15 cellular contexts compared by ENCODE assay signal in genomic region chr4:71162386-71162785, GRCh38.
A peak's percentile ranks its signal among the peaks of the same experiment; 100 is the strongest.
DNase-seq lines count a peak whose midpoint lies in the region; ATAC-seq and TF ChIP-seq lines count a peak whose summit lies in the region.
"Had no signal": no experiment of that assay in that cellular context is flagged by ENCODE, and none has a peak within 500 bp of the region (broad histone marks: within the 10 kb centered on the region; RNA-seq: fewer than 3 reads in every experiment).

No MANE protein-coding gene starts in this region.

- no peaks in the 10 kb centered on the region for H3K9me3 Mint-ChIP-seq in type B pancreatic cell
- H3K9me3 Mint-ChIP-seq: CD4-positive, alpha-beta memory T cell; GM23338 had no signal

- no peaks in the 10 kb centered on the region for H3K36me3 Mint-ChIP-seq in type B pancreatic cell
- H3K36me3 Mint-ChIP-seq: CD4-positive, alpha-beta memory T cell had no signal

- H3K79me2 ChIP-seq in mesendoderm (ENCODE audit: control insufficient read depth, insufficient read depth, low read length), result no peaks in the 10 kb centered on the region

- peak overlapping the region; percentile 65 for H3K27ac Mint-ChIP-seq in type B pancreatic cell
- H3K27ac Mint-ChIP-seq: CD4-positive, alpha-beta memory T cell; GM23338 had no signal

- H2BK15ac ChIP-seq in mesendoderm (replicated peaks; ENCODE audit: low read depth), result no peak overlapping the region

- no peak overlapping the region for H2BK5ac ChIP-seq in mesendoderm (ENCODE audit: low read length)

- H3K23ac ChIP-seq in mesendoderm (ENCODE audit: low read length), result no peak overlapping the region

- H3K79me1 ChIP-seq in mesendoderm (ENCODE audit: low read length), result no peaks in the 10 kb centered on the region

- H3K4me1 ChIP-seq in duodenal mucosa (ENCODE audit: control insufficient read depth in 1 of 2, insufficient read depth in 2 of 2, low read length in 2 of 2), result peaks cover 14 to 36% of the 10 kb centered on the region in 2 donors
- no peaks in the 10 kb centered on the region for H3K4me1 ChIP-seq in mesendoderm (ENCODE audit: control insufficient read depth, low read depth, low read length)
- no peaks in the 10 kb centered on the region for H3K4me1 ChIP-seq in psoas muscle
- no peaks in the 10 kb centered on the region for H3K4me1 ChIP-seq in gastrocnemius medialis
- H3K4me1 ChIP-seq: HAP-1 had no signal

- TF ChIP-seq CTCF in type B pancreatic cell (conservative IDR thresholded peaks at IDR 0.05) (no peak), psoas muscle (IDR thresholded peaks at IDR 0.05) (no peak), gastrocnemius medialis (IDR thresholded peaks at IDR 0.05 in 4 of 5, conservative IDR thresholded peaks at IDR 0.05 in 1 of 5) (no peak)

- DNase-seq in mesendoderm, result peak; percentile 77
- DNase-seq in type B pancreatic cell (ENCODE audit: extremely low spot score, unreplicated experiment), result no peak
- no peak for DNase-seq in cerebellar nuclear complex (lab: John Stamatoyannopoulos, UW)
- DNase-seq in psoas muscle, result no peak
- no peak for DNase-seq in gastrocnemius medialis
- DNase-seq: C1 segment of cervical spinal cord; Calu3; CD4-positive, alpha-beta memory T cell; COR-L47; DMS53; DMS79 treated with DMSO at 0.1 percent for 48 hours; GF-D8 had no signal

- no peak overlapping the region for H3K4me2 ChIP-seq in mesendoderm (ENCODE audit: low read length)
- H3K4me2 ChIP-seq: GM23338 had no signal

- H3K27me3 Mint-ChIP-seq in type B pancreatic cell, result peaks cover 3% of the 10 kb centered on the region

- no CpG with 5 or more reads among the region's 1 CpG for WGBS in mesendoderm (ENCODE audit: extremely low coverage, insufficient coverage, low lambda C conversion rate)
- 95 to 98% (median 97%) methylated on average over 1 of the region's 1 CpG for whole genome bisulfite sequencing in psoas muscle, 3 donors

- H3K4me3 Mint-ChIP-seq in type B pancreatic cell, result no peak overlapping the region
- H3K4me3 Mint-ChIP-seq: CD4-positive, alpha-beta memory T cell; GM23338 had no signal

- no peak overlapping the region for H2AK5ac ChIP-seq in mesendoderm (ENCODE audit: low read length)

- in situ Hi-C loops in gastrocnemius medialis (cut with MboI; ENCODE audit: low sequenced_read_pairs in 4 of 4), result no loop called here

- H3K36me3 ChIP-seq in duodenal mucosa (ENCODE audit: control insufficient read depth in 1 of 2, insufficient read depth in 2 of 2, low read length in 2 of 2), result no peaks in the 10 kb centered on the region
- H3K36me3 ChIP-seq in mesendoderm (ENCODE audit: control insufficient read depth, insufficient read depth, low read length), result no peaks in the 10 kb centered on the region
- no peaks in the 10 kb centered on the region for H3K36me3 ChIP-seq in psoas muscle (ENCODE audit: insufficient read depth in 1 of 2, low read depth in 1 of 2)
- H3K36me3 ChIP-seq in gastrocnemius medialis, result no peaks in the 10 kb centered on the region
- H3K36me3 ChIP-seq: HAP-1 had no signal

- intact Hi-C loops in psoas muscle (cut with DNase I) (no loop called here), gastrocnemius medialis (cut with DNase I; ENCODE audit: low total_unique reads) (no loop called here)

- no peaks in the 10 kb centered on the region for H3K27me3 ChIP-seq in duodenal mucosa (ENCODE audit: control insufficient read depth in 1 of 2, insufficient read depth in 2 of 2, low read length in 2 of 2)
- no peaks in the 10 kb centered on the region for H3K27me3 ChIP-seq in mesendoderm (ENCODE audit: insufficient read depth, low read length, poor library complexity)
- no peaks in the 10 kb centered on the region for H3K27me3 ChIP-seq in psoas muscle (ENCODE audit: insufficient read depth in 3 of 3, low read length in 2 of 3)
- H3K27me3 ChIP-seq in gastrocnemius medialis, result no peaks in the 10 kb centered on the region

- H3K4ac ChIP-seq in mesendoderm (ENCODE audit: low read depth, low read length), result no peak overlapping the region

- peak overlapping the region; percentile 4 to 29 for H3K4me3 ChIP-seq in duodenal mucosa (ENCODE audit: low read depth in 1 of 2, low read length in 2 of 2)
- H3K4me3 ChIP-seq in mesendoderm (ENCODE audit: low read length), result no peak overlapping the region
- H3K4me3 ChIP-seq in psoas muscle, result no peak overlapping the region
- no peak overlapping the region for H3K4me3 ChIP-seq in gastrocnemius medialis
- H3K4me3 ChIP-seq: GM23338, HAP-1 had no signal

- no peak overlapping the region for H2BK120ac ChIP-seq in mesendoderm (ENCODE audit: low read depth, low read length)

- H3K27ac ChIP-seq in duodenal mucosa (ENCODE audit: low read depth, low read length) (no peak overlapping the region), mesendoderm (ENCODE audit: low read depth, low read length) (no peak overlapping the region), psoas muscle (no peak overlapping the region), gastrocnemius medialis (no peak overlapping the region)

- H3K18ac ChIP-seq in mesendoderm (ENCODE audit: low read length), result no peak overlapping the region

- ATAC-seq in psoas muscle (no peak), gastrocnemius medialis (no peak)
- ATAC-seq: GM23338 had no signal

- no peak overlapping the region for H3K56ac ChIP-seq in mesendoderm (ENCODE audit: low read length)

- TF ChIP-seq POLR2A in gastrocnemius medialis (IDR thresholded peaks at IDR 0.05), result no peak

- H4K8ac ChIP-seq in mesendoderm (ENCODE audit: low read depth, low read length), result no peak overlapping the region

- H3K4me1 Mint-ChIP-seq in type B pancreatic cell (ENCODE audit: unreplicated experiment), result peaks cover 8% of the 10 kb centered on the region
- H3K4me1 Mint-ChIP-seq: CD4-positive, alpha-beta memory T cell; GM23338 had no signal

- H3K9ac ChIP-seq in duodenal mucosa (ENCODE audit: low read depth in 1 of 2, low read length in 2 of 2) (no peak overlapping the region), mesendoderm (ENCODE audit: low read length) (no peak overlapping the region)

- no peaks in the 10 kb centered on the region for H3K9me3 ChIP-seq in duodenal mucosa (ENCODE audit: control insufficient read depth in 1 of 2, low read length in 2 of 2)
- H3K9me3 ChIP-seq in psoas muscle, result no peaks in the 10 kb centered on the region
- no peaks in the 10 kb centered on the region for H3K9me3 ChIP-seq in gastrocnemius medialis
- H3K9me3 ChIP-seq: HAP-1 had no signal

- no peak overlapping the region for H4K5ac ChIP-seq in mesendoderm (ENCODE audit: low read length)

Comparison
In these comparisons a context has a peak if more than half of its experiments do, and no peak if none do; other contexts are left out.
1. H3K4me3 ChIP-seq: peak in duodenal mucosa (2 of 2); none in mesendoderm (single experiment), psoas muscle (single experiment) and gastrocnemius medialis (0 of 4).